ENCODE assay signal across 35 cellular contexts in genomic region chr16:833411-833810, GRCh38. TPM values are rescaled to one million over a fixed set of nuclear protein-coding genes. Genes with fewer than 3 reads are reported as not detected.
"Had no signal": no experiment of that assay in that cellular context is flagged by ENCODE, and none has a peak within 500 bp of the region (broad histone marks: within the 10 kb centered on the region; RNA-seq: fewer than 3 reads in every experiment).

No MANE protein-coding gene starts in this region.

- H3K4me3 ChIP-seq: colonic mucosa, esophagus squamous epithelium, gastrocnemius medialis, heart right ventricle, left lung, lower lobe of right lung, mucosa of descending colon had no signal

- FAIRE-seq: endometrium had no signal

- H3K4me3 Mint-ChIP-seq: dendritic cell treated with granulocyte-macrophage colony-stimulating factor and Interleukin-4, amounts not matched to agents 40 ng/mL and 50 ng/mL, for 4 days; effector memory CD8-positive, alpha-beta T cell; endodermal cell; immature natural killer cell; mesothelial cell of epicardium had no signal

- H3K27ac ChIP-seq: colonic mucosa, epithelial cell of prostate, esophagus squamous epithelium, gastrocnemius medialis, heart right ventricle, left lung, lower lobe of right lung had no signal

- H3K9me3 Mint-ChIP-seq: effector memory CD8-positive, alpha-beta T cell had no signal

- H3K36me3 Mint-ChIP-seq: immature natural killer cell, mesothelial cell of epicardium had no signal

- H3K36me3 ChIP-seq: colonic mucosa, esophagus squamous epithelium, gastrocnemius medialis, heart right ventricle, left lung, lower lobe of right lung had no signal

- H3K27ac Mint-ChIP-seq: dendritic cell treated with granulocyte-macrophage colony-stimulating factor and Interleukin-4, amounts not matched to agents 40 ng/mL and 50 ng/mL, for 4 days; effector memory CD8-positive, alpha-beta T cell; endodermal cell; immature natural killer cell; mesothelial cell of epicardium had no signal

- H3K27me3 ChIP-seq: colonic mucosa had no signal

- H3K4me1 Mint-ChIP-seq: endodermal cell, immature natural killer cell, mesothelial cell of epicardium had no signal

- ATAC-seq: effector memory CD8-positive, alpha-beta T cell; esophagus mucosa; gastrocnemius medialis; heart right ventricle; left cardiac atrium; left lung; left ventricle myocardium superior had no signal

- H3K9me3 ChIP-seq: colonic mucosa had no signal

- H3K4me1 ChIP-seq: colonic mucosa, esophagus squamous epithelium, gastrocnemius medialis, heart right ventricle, lower lobe of right lung had no signal

- DNase-seq: cortex of kidney; effector CD8-positive, alpha-beta T cell; effector memory CD8-positive, alpha-beta T cell; endodermal cell; erythroblast; esophagus squamous epithelium; foreskin fibroblast; foreskin melanocyte; gastrocnemius medialis; glutamatergic neuron; head of caudate nucleus; heart right ventricle; hippocampal formation; immature natural killer cell; islet precursor cell; left cardiac atrium; left lung; left ventricle myocardium superior; lower lobe of right lung; mesenchymal stem cell had no signal

RNA-seq across cellular contexts. Expression of gene GNG13, which starts 32.9 kb away (rescaled TPM):
- total RNA-seq: chondrocyte, dermis microvascular lymphatic vessel endothelial cell, endodermal cell, esophagus mucosa, esophagus squamous epithelium, gastrocnemius medialis, glomerular endothelial cell, heart right ventricle, kidney epithelial cell, left cardiac atrium, left lung, left ventricle myocardium superior, lower leg skin, lower lobe of right lung, lung microvascular endothelial cell, mesenteric fat pad, mesothelial cell of epicardium, myocyte had no signal
- polyA plus RNA-seq: heart right ventricle, immature natural killer cell had no signal
